In genomic region chr2:66903126-66903654, GRCh38 we compare ENCODE assay signal across 17 cellular contexts.
DNase-seq lines count a peak whose midpoint lies in the region; ATAC-seq, FAIRE-seq and TF ChIP-seq lines count a peak whose summit lies in the region.
"Had no signal": no experiment of that assay in that cellular context is flagged by ENCODE, and none has a peak within 500 bp of the region (broad histone marks: within the 10 kb centered on the region; RNA-seq: fewer than 3 reads in every experiment).

No MANE protein-coding gene starts in this region.

- in situ Hi-C loops in IMR-90 (cut with MboI; ENCODE audit: low sequenced_read_pairs) (no loop called here), HepG2 (cut with HindIII; ENCODE audit: extremely low pct_ligation_motif_present, low pct_unique_long_range_greater_than_20kb) (no loop called here)

- H3K56ac ChIP-seq in IMR-90 (ENCODE audit: extremely low read depth, insufficient read depth, low read length) = no peak overlapping the region

- no peak for FAIRE-seq in HepG2 (lab: Jason Lieb, UNC)
- FAIRE-seq: G401.6, GM12892, H1 had no signal

- H3K14ac ChIP-seq in IMR-90 (replicated peaks; ENCODE audit: low read depth, low read length) = peak overlapping the region; percentile 63

- no peaks in the 10 kb centered on the region for H3F3A ChIP-seq in neural progenitor cell (ENCODE audit: low read depth)

- intact Hi-C loops in IMR-90 (cut with micrococcal nuclease) = no loop called here
- intact Hi-C loops in CD4-positive, alpha-beta memory T cell (cut with micrococcal nuclease) = no loop called here
- intact Hi-C loops in HepG2 (cut with micrococcal nuclease; ENCODE audit: unreplicated experiment) = no loop called here

- H3K4ac ChIP-seq in IMR-90 (ENCODE audit: low read depth, low read length) = peak overlapping the region; percentile 51

- H3K4me3 ChIP-seq in IMR-90 (ENCODE audit: insufficient read depth, low read depth, low read length) (no peak overlapping the region), fibroblast of villous mesenchyme (ENCODE audit: low read depth, low read length) (no peak overlapping the region), neural progenitor cell (no peak overlapping the region), HepG2 (replicated peaks in 1 of 3; ENCODE audit: insufficient read depth in 1 of 3, low read depth in 2 of 3, low read length in 3 of 3) (no peak overlapping the region)
- H3K4me3 ChIP-seq in CD4-positive, alpha-beta memory T cell (ENCODE audit: low read length in 2 of 2) = no peak overlapping the region

- peak overlapping the region; percentile 59 for H2BK120ac ChIP-seq in IMR-90 (ENCODE audit: low read depth, low read length)

- DNase-seq in IMR-90 (no peak), amniotic epithelial cell (ENCODE audit: low read depth) (peak; percentile 19), fibroblast of villous mesenchyme (ENCODE audit: low read depth) (peak; percentile 72), neural progenitor cell (ENCODE audit: low spot score) (no peak), HepG2 (ENCODE audit: low spot score) (no peak), HUDEP-2 (lab: John Stamatoyannopoulos, UW; ENCODE audit: unreplicated experiment in 76 of 76) (no peak)
- no peak for DNase-seq in CD4-positive, alpha-beta memory T cell
- DNase-seq: C1 segment of cervical spinal cord; Caco-2; CD8-positive, alpha-beta T cell; DMS153; DND-41; H7; HCEC 1CT had no signal

- TF ChIP-seq POLR2A in IMR-90 (IDR thresholded peaks at IDR 0.05; ENCODE audit: low read depth, low read length) (no peak), HepG2 (IDR thresholded peaks at IDR 0.05; ENCODE audit: insufficient read depth in 1 of 2, low read depth in 2 of 2, low read length in 2 of 2) (no peak)

- H2BK15ac ChIP-seq in IMR-90 (ENCODE audit: low read depth, low read length) = no peak overlapping the region

- CTCF ChIA-PET in IMR-90 (lab: Yijun Ruan, JAX) = interaction anchor here (0.6 to 0.8 kb wide), 2 partner anchors 445 to 832 kb away, joined by 3 read pairs; no protein-coding TSS in a partner anchor
- CTCF ChIA-PET in CD4-positive, alpha-beta memory T cell (lab: Charles Lee; ENCODE audit: partially characterized antibody) = no interaction called here
- CTCF ChIA-PET in HepG2 (lab: Yijun Ruan, JAX; ENCODE audit: low intra/inter-chr PET ratio, low total read pairs) = no interaction called here

- H2AK9ac ChIP-seq in IMR-90 (replicated peaks; ENCODE audit: low read depth, low read length, poor library complexity) = no peak overlapping the region

- no peak overlapping the region for H3K4me2 ChIP-seq in IMR-90 (ENCODE audit: low read depth, low read length)
- no peak overlapping the region for H3K4me2 ChIP-seq in neural progenitor cell
- no peak overlapping the region for H3K4me2 ChIP-seq in HepG2 (ENCODE audit: low read depth, low read length)

- H3K4me1 ChIP-seq in IMR-90 (ENCODE audit: control insufficient read depth, insufficient read depth, low read length) (peaks cover 8% of the 10 kb centered on the region; the same call in 1 of the 2 replicates), neural progenitor cell (no peaks in the 10 kb centered on the region), HepG2 (ENCODE audit: insufficient read depth, low read length) (no peaks in the 10 kb centered on the region)
- H3K4me1 ChIP-seq in CD4-positive, alpha-beta memory T cell (ENCODE audit: insufficient read depth, low read length) = no peaks in the 10 kb centered on the region

- POLR2A ChIA-PET in IMR-90 (lab: Charles Lee; ENCODE audit: unreplicated experiment) (no interaction called here), HepG2 (lab: Yijun Ruan, JAX) (no interaction called here)
- POLR2A ChIA-PET in CD4-positive, alpha-beta memory T cell (lab: Charles Lee; ENCODE audit: partially characterized antibody) = no interaction called here

- ATAC-seq in IMR-90 (ENCODE audit: low read depth) = no peak
- no peak for ATAC-seq in HepG2
- ATAC-seq: CD8-positive, alpha-beta T cell had no signal

- no peak overlapping the region for H3K4me3 Mint-ChIP-seq in neural progenitor cell
- no peak overlapping the region for H3K4me3 Mint-ChIP-seq in CD4-positive, alpha-beta memory T cell
- H3K4me3 Mint-ChIP-seq: CD8-positive, alpha-beta T cell had no signal

- no peaks in the 10 kb centered on the region for H3K27me3 ChIP-seq in IMR-90 (ENCODE audit: control insufficient read depth, insufficient read depth, low read length)
- no peaks in the 10 kb centered on the region for H3K27me3 ChIP-seq in neural progenitor cell
- H3K27me3 ChIP-seq in CD4-positive, alpha-beta memory T cell (ENCODE audit: insufficient read depth, low read length) = no peaks in the 10 kb centered on the region
- no peaks in the 10 kb centered on the region for H3K27me3 ChIP-seq in HepG2 (ENCODE audit: control insufficient read depth in 1 of 2, insufficient read depth in 2 of 2, low read length in 2 of 2)

- peak overlapping the region; percentile 44 for H2BK20ac ChIP-seq in IMR-90 (ENCODE audit: low read depth, low read length)

- no peaks in the 10 kb centered on the region for H3K9me3 ChIP-seq in IMR-90 (ENCODE audit: control insufficient read depth, insufficient read depth, low read length)
- no peaks in the 10 kb centered on the region for H3K9me3 ChIP-seq in neural progenitor cell (ENCODE audit: low read depth)
- H3K9me3 ChIP-seq in CD4-positive, alpha-beta memory T cell (ENCODE audit: control insufficient read depth in 1 of 2, low read length in 2 of 2) = no peaks in the 10 kb centered on the region
- H3K9me3 ChIP-seq in HepG2 (ENCODE audit: low read length) = peaks cover 56% of the 10 kb centered on the region
- H3K9me3 ChIP-seq: Caco-2 had no signal

- peaks cover 0 to 4% of the 10 kb centered on the region in 2 experiments; a peak in 1 of 4 replicates for H3K79me1 ChIP-seq in IMR-90 (ENCODE audit: low read depth in 1 of 2, low read length in 2 of 2)

- no peak overlapping the region for H4K91ac ChIP-seq in IMR-90 (ENCODE audit: insufficient read depth, low read depth, low read length)

- no CpG with 5 or more reads among the region's 2 CpGs for WGBS in IMR-90 (ENCODE audit: extremely low coverage in 2 of 2, insufficient read length in 1 of 2), 2 experiments
- WGBS in HepG2 (ENCODE audit: low lambda C conversion rate) = 27% methylated on average over 2 of the region's 2 CpGs

- H4K5ac ChIP-seq in IMR-90 (ENCODE audit: low read depth, low read length) = no peak overlapping the region

- no peaks in the 10 kb centered on the region for H3K36me3 ChIP-seq in IMR-90 (ENCODE audit: control insufficient read depth, insufficient read depth, low read length)
- H3K36me3 ChIP-seq in neural progenitor cell = no peaks in the 10 kb centered on the region
- H3K36me3 ChIP-seq in CD4-positive, alpha-beta memory T cell (ENCODE audit: insufficient read depth, low read length) = no peaks in the 10 kb centered on the region
- H3K36me3 ChIP-seq in HepG2 (replicated peaks in 1 of 2; ENCODE audit: control insufficient read depth in 1 of 2, insufficient read depth in 2 of 2, low read length in 2 of 2) = no peaks in the 10 kb centered on the region

- H4K20me1 ChIP-seq in IMR-90 (ENCODE audit: insufficient read depth, low read length) (no peaks in the 10 kb centered on the region), neural progenitor cell (ENCODE audit: low read depth) (no peaks in the 10 kb centered on the region), HepG2 (ENCODE audit: insufficient read depth, low read length) (no peaks in the 10 kb centered on the region)

- no peak overlapping the region for H4K8ac ChIP-seq in IMR-90 (ENCODE audit: low read depth in 2 of 2, low read length in 2 of 2)

- H3K9me1 ChIP-seq in IMR-90 (ENCODE audit: insufficient read depth, low read length) = peaks cover 3% of the 10 kb centered on the region; the same call in 1 of the 2 replicates

- H3K27ac ChIP-seq in IMR-90 (ENCODE audit: insufficient read depth, low read length) (no peak overlapping the region), neural progenitor cell (no peak overlapping the region), HepG2 (ENCODE audit: extremely low read length, insufficient read depth, low read length) (no peak overlapping the region)
- H3K27ac ChIP-seq in CD4-positive, alpha-beta memory T cell (ENCODE audit: low read depth, low read length) = no peak overlapping the region

- dilution Hi-C loops in IMR-90 (cut with HindIII; ENCODE audit: low sequenced_read_pairs, unreplicated experiment) = no loop called here

- H2AFZ ChIP-seq in IMR-90 (replicated peaks; ENCODE audit: low read length, poor library complexity) (no peak overlapping the region), neural progenitor cell (replicated peaks) (peak overlapping the region; percentile 9), HepG2 (ENCODE audit: low read length) (no peak overlapping the region)

- no peak for TF ChIP-seq RAD21 in IMR-90 (IDR thresholded peaks at IDR 0.05; ENCODE audit: low read length)
- TF ChIP-seq RAD21 in HepG2 (CRISPR knock-in tag; IDR thresholded peaks at IDR 0.05) = no peak

- H2AK5ac ChIP-seq in IMR-90 (ENCODE audit: low read depth, low read length) = peak overlapping the region; percentile 17; the same call in 1 of the 2 replicates

- no peak overlapping the region for H2BK5ac ChIP-seq in IMR-90 (ENCODE audit: low read depth, low read length, poor library complexity, severe bottlenecking)

- H3K36me3 Mint-ChIP-seq in neural progenitor cell = no peaks in the 10 kb centered on the region
- no peaks in the 10 kb centered on the region for H3K36me3 Mint-ChIP-seq in CD4-positive, alpha-beta memory T cell
- H3K36me3 Mint-ChIP-seq: CD8-positive, alpha-beta T cell had no signal

- H3K27ac Mint-ChIP-seq in neural progenitor cell = no peak overlapping the region
- no peak overlapping the region for H3K27ac Mint-ChIP-seq in CD4-positive, alpha-beta memory T cell
- H3K27ac Mint-ChIP-seq: CD8-positive, alpha-beta T cell had no signal

- H3K9ac ChIP-seq in IMR-90 (ENCODE audit: low read depth, low read length) = no peak overlapping the region
- no peak overlapping the region for H3K9ac ChIP-seq in neural progenitor cell
- no peak overlapping the region for H3K9ac ChIP-seq in HepG2 (ENCODE audit: insufficient read depth, low read depth, low read length)

- TF ChIP-seq CTCF in IMR-90 (conservative IDR thresholded peaks at IDR 0.05; ENCODE audit: low read depth, low read length) (no peak), fibroblast of villous mesenchyme (IDR thresholded peaks at IDR 0.05; ENCODE audit: insufficient read depth, low read depth, low read length) (no peak), neural progenitor cell (IDR thresholded peaks at IDR 0.05) (no peak), HepG2 (CRISPR knock-in tag; IDR thresholded peaks at IDR 0.05) (no peak)

- peak overlapping the region; percentile 89; the same call in 1 of the 2 replicates for H3K18ac ChIP-seq in IMR-90 (ENCODE audit: low read depth, low read length)

- H3K9me3 Mint-ChIP-seq in neural progenitor cell = no peaks in the 10 kb centered on the region
- H3K9me3 Mint-ChIP-seq in CD4-positive, alpha-beta memory T cell = peaks cover 0 to 5% (median 3%) of the 10 kb centered on the region in 8 donors
- H3K9me3 Mint-ChIP-seq: CD8-positive, alpha-beta T cell had no signal

- TF ChIP-seq EP300 in HepG2 (IDR thresholded peaks at IDR 0.05; ENCODE audit: low read depth in 2 of 2, low read length in 2 of 2) = no peak
- TF ChIP-seq EP300 in HepG2 (CRISPR knock-in tag; IDR thresholded peaks at IDR 0.05; ENCODE audit: borderline replicate concordance) = no peak

- no TSS peak for BruUV-seq in IMR-90 (replicated peaks; lab: Mats Ljungman, UMichigan)
- BruUV-seq in HepG2 (replicated peaks; lab: Mats Ljungman, UMichigan) = no TSS peak

- H3K79me2 ChIP-seq in neural progenitor cell (ENCODE audit: low read depth) (no peaks in the 10 kb centered on the region), HepG2 (ENCODE audit: insufficient read depth, low read length) (no peaks in the 10 kb centered on the region)

- H3K27me3 Mint-ChIP-seq in neural progenitor cell (ENCODE audit: insufficient read depth, low read depth) = no peaks in the 10 kb centered on the region
- H3K27me3 Mint-ChIP-seq in CD4-positive, alpha-beta memory T cell = no peaks in the 10 kb centered on the region

- no peak overlapping the region for H3K23ac ChIP-seq in IMR-90 (ENCODE audit: low read depth, low read length)

- H3K4me1 Mint-ChIP-seq in neural progenitor cell = no peaks in the 10 kb centered on the region
- no peaks in the 10 kb centered on the region for H3K4me1 Mint-ChIP-seq in CD4-positive, alpha-beta memory T cell

Comparison
In these comparisons a context has a peak if more than half of its experiments do, and no peak if none do; other contexts are left out.
1. DNase-seq: peak in amniotic epithelial cell (single experiment) and fibroblast of villous mesenchyme (single experiment); none in IMR-90 (single experiment), neural progenitor cell (single experiment), CD4-positive, alpha-beta memory T cell (0 of 5), HepG2 (single experiment) and HUDEP-2 (0 of 76).